22 cellular contexts compared by ENCODE assay signal in the genomic region with DNA sequence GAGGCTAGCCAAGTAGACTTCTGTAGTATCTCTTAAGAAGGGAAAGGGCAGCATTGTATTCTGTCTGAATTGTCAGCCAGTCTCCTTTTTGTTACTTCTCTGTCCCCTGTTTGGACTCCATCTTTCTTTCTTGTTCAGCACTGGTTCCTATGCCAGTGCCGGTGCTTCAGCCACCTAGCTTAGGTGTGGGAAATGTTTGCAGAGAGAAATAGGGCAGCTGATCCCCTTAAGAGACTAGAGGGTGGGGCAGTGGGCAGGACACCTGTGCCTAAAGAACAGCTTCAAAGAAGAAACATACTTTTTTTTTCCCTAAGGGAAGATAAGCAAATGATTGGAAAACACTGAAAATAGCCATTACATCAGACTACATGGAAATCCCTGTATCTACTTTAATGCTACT.
"Had no signal": no experiment of that assay in that cellular context is flagged by ENCODE, and none has a peak within 500 bp of the region (broad histone marks: within the 10 kb centered on the region; RNA-seq: fewer than 3 reads in every experiment).

No MANE protein-coding gene starts in this region.

- H3K36me3 ChIP-seq: lower lobe of right lung, upper lobe of left lung had no signal

- H3K27ac ChIP-seq: body of pancreas, lower lobe of right lung, sigmoid colon, thoracic aorta, upper lobe of left lung had no signal

- H3K9me3 Mint-ChIP-seq: activated naive CD8-positive, alpha-beta T cell treated with anti-CD3 and anti-CD28 coated beads, Interleukin-2, amount 50 U/mL, for 24 hours; activated T-helper 1 cell treated with anti-CD3 and anti-CD28 coated beads, Interleukin-12 subunit alpha, Interleukin-12 subunit beta, Interleukin-2, Interleukin-4 antibody, amounts not matched to agents 30 ng/mL and 10 ng/mL and 1 ng/mL, durations not matched to agents 14 hours and 24 hours and 36 hours had no signal

- H3K4me1 ChIP-seq: body of pancreas had no signal

- H3K4me3 Mint-ChIP-seq: activated CD4-positive, alpha-beta memory T cell treated with anti-CD3 and anti-CD28 coated beads, Interleukin-2, amount 10 ng/mL, durations not matched to agents 7 days and 5 days; activated naive CD8-positive, alpha-beta T cell treated with anti-CD3 and anti-CD28 coated beads, Interleukin-2, amount 50 U/mL, for 24 hours; activated T-helper 1 cell treated with anti-CD3 and anti-CD28 coated beads, Interleukin-12 subunit alpha, Interleukin-12 subunit beta, Interleukin-2, Interleukin-4 antibody, amounts not matched to agents 30 ng/mL and 10 ng/mL and 1 ng/mL, durations not matched to agents 14 hours and 24 hours and 36 hours; T-helper 17 cell had no signal

- H3K27me3 ChIP-seq: body of pancreas, sigmoid colon, upper lobe of left lung had no signal

- H3K9me3 ChIP-seq: sigmoid colon had no signal

- H3K4me2 ChIP-seq: smooth muscle cell had no signal

- H3K27me3 Mint-ChIP-seq: activated CD4-positive, alpha-beta memory T cell treated with anti-CD3 and anti-CD28 coated beads, Interleukin-2, amount 10 ng/mL, durations not matched to agents 7 days and 5 days; activated naive CD8-positive, alpha-beta T cell treated with anti-CD3 and anti-CD28 coated beads, Interleukin-2, amount 50 U/mL, for 24 hours; naive thymus-derived CD8-positive, alpha-beta T cell; stimulated activated naive B cell treated with anti-CD40 and anti-IgM and Interleukin-4, amounts not matched to agents 10 μg/mL and 1 μg/mL and 100 μg/mL, for 72 hours; T-helper 17 cell had no signal

- FAIRE-seq: endometrium, keratinocyte had no signal

- H3K4me3 ChIP-seq: body of pancreas, lower lobe of right lung, sigmoid colon, smooth muscle cell, thoracic aorta, upper lobe of left lung had no signal

- DNase-seq: activated CD4-positive, alpha-beta memory T cell treated with anti-CD3 and anti-CD28 coated beads, Interleukin-2, amount 10 ng/mL, durations not matched to agents 7 days and 5 days; activated CD4-positive, alpha-beta T cell treated with anti-CD3 and anti-CD28 coated beads for 48 hours; activated gamma-delta T cell; activated naive CD4-positive, alpha-beta T cell treated with anti-CD3 and anti-CD28 coated beads, Interleukin-2, amount 50 U/mL, for 16 hours; activated naive CD8-positive, alpha-beta T cell treated with anti-CD3 and anti-CD28 coated beads, Interleukin-2, amount 50 U/mL, for 24 hours; anterior cingulate cortex; body of pancreas; effector CD4-positive, alpha-beta T cell; foreskin fibroblast; lower lobe of right lung; naive thymus-derived CD8-positive, alpha-beta T cell; retina; sigmoid colon; stimulated activated CD4-positive, alpha-beta T cell treated with anti-CD3 and anti-CD28 coated beads, Interleukin-15, amount 100 ng/mL, for 24 hours; stimulated activated naive B cell treated with anti-CD40 and anti-IgM and Interleukin-4, amounts not matched to agents 10 μg/mL and 1 μg/mL and 100 μg/mL, for 72 hours; T-helper 17 cell; upper lobe of left lung had no signal

- H3K27ac Mint-ChIP-seq: activated CD4-positive, alpha-beta memory T cell treated with anti-CD3 and anti-CD28 coated beads, Interleukin-2, amount 10 ng/mL, durations not matched to agents 7 days and 5 days; activated naive CD8-positive, alpha-beta T cell treated with anti-CD3 and anti-CD28 coated beads, Interleukin-2, amount 50 U/mL, for 24 hours; activated T-helper 1 cell treated with anti-CD3 and anti-CD28 coated beads, Interleukin-12 subunit alpha, Interleukin-12 subunit beta, Interleukin-2, Interleukin-4 antibody, amounts not matched to agents 30 ng/mL and 10 ng/mL and 1 ng/mL, durations not matched to agents 14 hours and 24 hours and 36 hours; T-helper 17 cell had no signal

- ATAC-seq: activated naive CD8-positive, alpha-beta T cell treated with anti-CD3 and anti-CD28 coated beads, Interleukin-2, amount 50 U/mL, for 24 hours; body of pancreas; lower lobe of right lung; naive thymus-derived CD8-positive, alpha-beta T cell; stimulated activated naive B cell treated with anti-CD40 and anti-IgM and Interleukin-4, amounts not matched to agents 10 μg/mL and 1 μg/mL and 100 μg/mL, for 72 hours; T-helper 17 cell had no signal
